In genomic region chr17:7477392-7478275, GRCh38 we compare ENCODE assay signal across 7 cellular contexts. TPM values are rescaled to one million over a fixed set of nuclear protein-coding genes. Genes with fewer than 3 reads are reported as not detected.
A peak's percentile ranks its signal among the peaks of the same experiment; 100 is the strongest.
DNase-seq lines count a peak whose midpoint lies in the region; ATAC-seq and TF ChIP-seq lines count a peak whose summit lies in the region.

No MANE protein-coding gene starts in this region.

- peak overlapping the region; percentile 80 for H3K4me3 Mint-ChIP-seq in WTC11
- H3K4me3 Mint-ChIP-seq in endothelial cell (ENCODE audit: unreplicated experiment) = peak overlapping the region; percentile 94

- H3K36me3 Mint-ChIP-seq in WTC11 (no peaks in the 10 kb centered on the region), endothelial cell (ENCODE audit: low read depth, unreplicated experiment) (peaks cover 4% of the 10 kb centered on the region)

- WGBS in tibial nerve, 2 donors = 10 to 14% methylated on average over 24 to 26 of the region's 26 CpGs

- no peaks in the 10 kb centered on the region for H3K9me3 ChIP-seq in tibial nerve

- no peak for ATAC-seq in WTC11
- no peak for ATAC-seq in HG03135 (IDR thresholded peaks at IDR 0.05; ENCODE audit: unreplicated experiment)

- TF ChIP-seq CTCF in HFF-Myc (IDR thresholded peaks at IDR 0.05; ENCODE audit: low read depth, low read length, missing control alignments) (no peak), WTC11 (IDR thresholded peaks at IDR 0.05) (no peak), endothelial cell (IDR thresholded peaks at IDR 0.05; ENCODE audit: unreplicated experiment) (no peak), tibial nerve (IDR thresholded peaks at IDR 0.05) (no peak)

- H3K4me1 ChIP-seq in tibial nerve = peaks cover 0 to 71% (median 45%) of the 10 kb centered on the region in 4 donors

- H3K27ac ChIP-seq in tibial nerve = peak overlapping the region; percentile 96 to 100 (median 100)

- no peaks in the 10 kb centered on the region for H3K27me3 Mint-ChIP-seq in WTC11 (ENCODE audit: low read depth)
- H3K27me3 Mint-ChIP-seq in endothelial cell (ENCODE audit: unreplicated experiment) = peaks cover 19% of the 10 kb centered on the region

- CTCF ChIA-PET in WTC11 (lab: Charles Lee) = interaction anchor here (1.1 to 5.3 kb wide), 7 partner anchors 37 to 122 kb away, joined by 3 to 27 read pairs (median 11); partner anchors contain the start of genes FGF11 and TMEM102

- H3K27ac Mint-ChIP-seq in WTC11 (peak overlapping the region; percentile 66), endothelial cell (ENCODE audit: unreplicated experiment) (no peak overlapping the region)

- no peak for DNase-seq in HFF-Myc (ENCODE audit: extremely low read depth, low read depth)
- DNase-seq in WTC11 (ENCODE audit: low spot score) = no peak
- no peak for DNase-seq in endothelial cell (ENCODE audit: low spot score)
- peak; percentile 30 for DNase-seq in midbrain (lab: John Stamatoyannopoulos, UW)
- DNase-seq in tibial nerve (ENCODE audit: low spot score in 2 of 2) = no peak
- DNase-seq in NCI-H69 (lab: John Stamatoyannopoulos, UW) = no peak

- H3K36me3 ChIP-seq in tibial nerve = no peaks in the 10 kb centered on the region

- POLR2A ChIA-PET in WTC11 (lab: Charles Lee) = interaction anchor here (0.6 to 2.6 kb wide), 5 partner anchors 32 to 415 kb away, joined by 3 to 13 read pairs (median 5); no protein-coding TSS in a partner anchor

- TF ChIP-seq POLR2A in tibial nerve (IDR thresholded peaks at IDR 0.05) = peak; percentile 34 to 37

- H3K4me1 Mint-ChIP-seq in WTC11 (peaks cover 48% of the 10 kb centered on the region), endothelial cell (ENCODE audit: unreplicated experiment) (peaks cover 42% of the 10 kb centered on the region)

- H3K27me3 ChIP-seq in tibial nerve = no peaks in the 10 kb centered on the region

- H3K9me3 Mint-ChIP-seq in WTC11 = no peaks in the 10 kb centered on the region
- no peaks in the 10 kb centered on the region for H3K9me3 Mint-ChIP-seq in endothelial cell (ENCODE audit: unreplicated experiment)

- TF ChIP-seq EP300 in tibial nerve (IDR thresholded peaks at IDR 0.05) = peak in 1 of 2 donors; percentile 59

- H3K4me3 ChIP-seq in HFF-Myc (replicated peaks; ENCODE audit: low read depth, low read length) (peak overlapping the region; percentile 72), tibial nerve (peak overlapping the region; percentile 69 to 100 (median 82))

TF ChIP-seq in WTC11, 78 proteins besides CTCF, POLR2A, EP300 and RAD21:
- TF ChIP-seq TEAD4 (CRISPR knock-in tag; IDR thresholded peaks at IDR 0.05) (no peak), PREB (CRISPR knock-in tag; IDR thresholded peaks at IDR 0.05; ENCODE audit: borderline replicate concordance) (no peak), OVOL2 (CRISPR knock-in tag; IDR thresholded peaks at IDR 0.05; ENCODE audit: borderline replicate concordance) (no peak), ZNF138 (CRISPR knock-in tag; conservative IDR thresholded peaks at IDR 0.05) (no peak), ZNF121 (CRISPR knock-in tag; IDR thresholded peaks at IDR 0.05) (no peak), ZNF425 (CRISPR knock-in tag; conservative IDR thresholded peaks at IDR 0.05) (no peak), E2F4 (CRISPR knock-in tag; IDR thresholded peaks at IDR 0.05; ENCODE audit: borderline replicate concordance, low read depth) (no peak), RORB (CRISPR knock-in tag; IDR thresholded peaks at IDR 0.05) (no peak)

RNA-seq across cellular contexts. Expression of gene ZBTB4, which starts 1.8 kb away (rescaled TPM):
- 14.6 to 17.0 TPM (median 16.2 TPM) in 3 replicates for total RNA-seq in WTC11 (2021)
- total RNA-seq in endothelial cell (ENCODE audit: unreplicated experiment) = 21.5 TPM
- total RNA-seq in tibial nerve = 10 to 100 TPM; 60.5 to 64.1 (median 63.0) TPM

RNA-seq across cellular contexts. Expression of gene SLC35G6, which starts 3.6 kb away (rescaled TPM):
- total RNA-seq in WTC11 (2021) = 0.16 to 0.26 TPM (median 0.18 TPM) in 3 replicates
- not detected for total RNA-seq in endothelial cell (ENCODE audit: unreplicated experiment)
- total RNA-seq in tibial nerve = not detected

RNA-seq across cellular contexts. Expression of gene POLR2A, which starts 6.5 kb away (rescaled TPM):
- total RNA-seq in WTC11 (2021) (166 to 170 TPM (median 170 TPM) in 3 replicates), endothelial cell (ENCODE audit: unreplicated experiment) (198 TPM), tibial nerve (100 to 1,000 TPM in 3 of 4 donors, 10 to 100 TPM in 1; 87.0 to 163 (median 125) TPM)

RNA-seq across cellular contexts. Expression of gene CHRNB1, which starts 32.8 kb away (rescaled TPM):
- total RNA-seq in WTC11 (2021) = 16.0 to 21.5 TPM (median 20.8 TPM) in 3 replicates
- 11.8 TPM for total RNA-seq in endothelial cell (ENCODE audit: unreplicated experiment)
- total RNA-seq in tibial nerve = 10 to 100 TPM in 3 of 4 donors, 1 to 10 TPM in 1; 6.5 to 16.0 (median 13.5) TPM

RNA-seq across cellular contexts. Expression of gene FGF11, which starts 38.3 kb away (rescaled TPM):
- total RNA-seq in WTC11 (2021) (19.8 to 29.1 TPM (median 28.0 TPM) in 3 replicates), endothelial cell (ENCODE audit: unreplicated experiment) (19.7 TPM), tibial nerve (1 to 10 TPM; 1.5 to 3.3 (median 2.2) TPM)
